Comparison of ENCODE assay signal across 17 cellular contexts in the genomic region with DNA sequence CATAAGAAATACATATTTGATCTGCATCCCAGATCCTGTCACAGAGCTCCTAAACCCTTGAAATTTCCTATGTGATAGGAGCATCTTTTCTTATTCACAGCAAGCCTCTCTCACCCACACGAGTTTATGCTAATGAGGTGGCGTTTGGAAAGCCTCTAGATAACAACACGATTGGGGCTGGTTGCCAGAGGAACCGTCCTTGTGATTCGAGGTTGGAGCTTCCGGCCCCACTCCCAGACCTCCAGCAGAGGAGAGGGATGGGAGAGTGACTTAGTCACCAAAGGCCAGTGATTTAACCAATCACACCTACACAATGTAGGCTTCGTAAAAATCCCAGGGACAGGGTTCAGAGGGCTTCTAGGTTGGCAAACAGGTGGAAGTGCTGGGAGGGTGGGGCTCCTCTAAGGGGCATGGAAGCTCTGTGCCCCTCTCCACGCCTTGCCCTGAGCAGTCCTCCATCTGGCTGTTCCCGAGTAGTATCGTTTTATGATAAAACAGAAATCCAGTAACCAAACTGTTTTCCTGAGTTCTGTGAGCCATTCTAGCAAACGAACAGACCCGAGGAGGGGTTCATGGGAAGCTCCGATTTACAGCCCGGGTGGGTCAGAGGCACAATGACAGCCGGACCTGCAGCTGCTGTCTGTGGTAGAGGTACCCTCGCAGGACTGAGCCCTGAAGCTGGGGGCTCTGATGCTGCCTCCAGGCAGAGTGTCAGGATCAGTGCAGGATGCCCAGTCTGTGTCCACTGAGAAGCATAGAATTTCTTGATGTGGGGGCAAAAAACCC.
"Had no signal": no experiment of that assay in that cellular context is flagged by ENCODE, and none has a peak within 500 bp of the region (broad histone marks: within the 10 kb centered on the region; RNA-seq: fewer than 3 reads in every experiment).

No MANE protein-coding gene starts in this region.

- H3K9me3 ChIP-seq: lower lobe of right lung had no signal

- H3K27ac ChIP-seq: lower lobe of right lung had no signal

- H3K4me3 ChIP-seq: lower lobe of right lung had no signal

- H3K4me1 ChIP-seq: lower lobe of right lung had no signal

- H3K36me3 ChIP-seq: lower lobe of right lung had no signal

- ATAC-seq: activated CD4-positive, CD25-positive, alpha-beta regulatory T cell treated with anti-CD3 and anti-CD28 coated beads, Interleukin-2, amount 50 U/mL, for 24 hours; activated CD8-positive, alpha-beta memory T cell treated with anti-CD3 and anti-CD28 coated beads, Interleukin-2, amount 10 ng/mL, durations not matched to agents 7 days and 5 days; effector memory CD8-positive, alpha-beta T cell; lower lobe of right lung; naive thymus-derived CD4-positive, alpha-beta T cell had no signal

- H3K4me3 Mint-ChIP-seq: activated CD8-positive, alpha-beta memory T cell treated with anti-CD3 and anti-CD28 coated beads, Interleukin-2, amount 10 ng/mL, durations not matched to agents 7 days and 5 days; activated naive CD4-positive, alpha-beta T cell treated with anti-CD3 and anti-CD28 coated beads, Interleukin-2, amount 50 U/mL, for 24 hours; activated T-cell treated with anti-CD3 and anti-CD28 coated beads, Interleukin-2, amount 50 U/mL, for 24 hours; brain; central memory CD8-positive, alpha-beta T cell; dendritic cell treated with granulocyte-macrophage colony-stimulating factor and Interleukin-4, amounts not matched to agents 40 ng/mL and 50 ng/mL, for 4 days; effector memory CD8-positive, alpha-beta T cell; immature natural killer cell; naive thymus-derived CD4-positive, alpha-beta T cell; type B pancreatic cell had no signal

- DNase-seq: activated CD4-positive, alpha-beta T cell treated with anti-CD3 and anti-CD28 coated beads, Interleukin-2, amount 50 U/mL, for 4 hours; activated CD8-positive, alpha-beta memory T cell treated with anti-CD3 and anti-CD28 coated beads, Interleukin-2, amount 10 ng/mL, durations not matched to agents 7 days and 5 days; activated effector memory CD4-positive, alpha-beta T cell treated with Interleukin-2 at 50 U/mL for 16 hours; activated T-cell treated with anti-CD3 and anti-CD28 coated beads, Interleukin-2, amount 50 U/mL, for 24 hours; effector memory CD8-positive, alpha-beta T cell; hippocampal formation; immature natural killer cell; lower lobe of right lung; naive thymus-derived CD4-positive, alpha-beta T cell; posterior cingulate gyrus; T-helper 2 cell had no signal

- H3K9me3 Mint-ChIP-seq: activated naive CD4-positive, alpha-beta T cell treated with anti-CD3 and anti-CD28 coated beads, Interleukin-2, amount 50 U/mL, for 24 hours; activated T-cell treated with anti-CD3 and anti-CD28 coated beads, Interleukin-2, amount 50 U/mL, for 24 hours; brain; central memory CD8-positive, alpha-beta T cell; dendritic cell treated with granulocyte-macrophage colony-stimulating factor and Interleukin-4, amounts not matched to agents 40 ng/mL and 50 ng/mL, for 4 days; effector memory CD8-positive, alpha-beta T cell; immature natural killer cell; naive thymus-derived CD4-positive, alpha-beta T cell; type B pancreatic cell had no signal

- H3K36me3 Mint-ChIP-seq: activated CD8-positive, alpha-beta memory T cell treated with anti-CD3 and anti-CD28 coated beads, Interleukin-2, amount 10 ng/mL, durations not matched to agents 7 days and 5 days; activated naive CD4-positive, alpha-beta T cell treated with anti-CD3 and anti-CD28 coated beads, Interleukin-2, amount 50 U/mL, for 24 hours; brain; immature natural killer cell; type B pancreatic cell had no signal

- H3K27me3 Mint-ChIP-seq: activated naive CD4-positive, alpha-beta T cell treated with anti-CD3 and anti-CD28 coated beads, Interleukin-2, amount 50 U/mL, for 24 hours; activated T-cell treated with anti-CD3 and anti-CD28 coated beads, Interleukin-2, amount 50 U/mL, for 24 hours; dendritic cell treated with granulocyte-macrophage colony-stimulating factor and Interleukin-4, amounts not matched to agents 40 ng/mL and 50 ng/mL, for 4 days had no signal

- H3K4me1 Mint-ChIP-seq: activated CD8-positive, alpha-beta memory T cell treated with anti-CD3 and anti-CD28 coated beads, Interleukin-2, amount 10 ng/mL, durations not matched to agents 7 days and 5 days; activated naive CD4-positive, alpha-beta T cell treated with anti-CD3 and anti-CD28 coated beads, Interleukin-2, amount 50 U/mL, for 24 hours; central memory CD8-positive, alpha-beta T cell; immature natural killer cell; naive thymus-derived CD4-positive, alpha-beta T cell had no signal

- H3K27ac Mint-ChIP-seq: activated CD8-positive, alpha-beta memory T cell treated with anti-CD3 and anti-CD28 coated beads, Interleukin-2, amount 10 ng/mL, durations not matched to agents 7 days and 5 days; activated naive CD4-positive, alpha-beta T cell treated with anti-CD3 and anti-CD28 coated beads, Interleukin-2, amount 50 U/mL, for 24 hours; activated T-cell treated with anti-CD3 and anti-CD28 coated beads, Interleukin-2, amount 50 U/mL, for 24 hours; dendritic cell treated with granulocyte-macrophage colony-stimulating factor and Interleukin-4, amounts not matched to agents 40 ng/mL and 50 ng/mL, for 4 days; effector memory CD8-positive, alpha-beta T cell; immature natural killer cell; naive thymus-derived CD4-positive, alpha-beta T cell; type B pancreatic cell had no signal
